In genomic region chr16:68397710-68398171, GRCh38 we compare ENCODE assay signal across 16 cellular contexts. TPM values are rescaled to one million over a fixed set of nuclear protein-coding genes. Genes with fewer than 3 reads are reported as not detected.
DNase-seq lines count a peak whose midpoint lies in the region; ATAC-seq and TF ChIP-seq lines count a peak whose summit lies in the region.
"Had no signal": no experiment of that assay in that cellular context is flagged by ENCODE, and none has a peak within 500 bp of the region (broad histone marks: within the 10 kb centered on the region; RNA-seq: fewer than 3 reads in every experiment).

No MANE protein-coding gene starts in this region.

- no peak overlapping the region for H4K5ac ChIP-seq in mesendoderm (ENCODE audit: low read length)

- H3K27ac ChIP-seq in mesendoderm (ENCODE audit: low read depth, low read length) (no peak overlapping the region), osteoblast (ENCODE audit: low read depth, low read length) (no peak overlapping the region), foreskin keratinocyte (no peak overlapping the region)
- H3K27ac ChIP-seq: BLaER1 treated with 17β-estradiol and CSF1 and Interleukin-3, amounts not matched to agents 10 nM and 100 nM; HL-60 had no signal

- H3K18ac ChIP-seq in mesendoderm (ENCODE audit: low read length): no peak overlapping the region

- H2BK15ac ChIP-seq in mesendoderm (replicated peaks; ENCODE audit: low read depth): no peak overlapping the region

- no peak for DNase-seq in activated naive CD8-positive, alpha-beta T cell treated with anti-CD3 and anti-CD28 coated beads, Interleukin-2, amount 10 ng/mL, durations not matched to agents 7 days and 5 days
- no peak for DNase-seq in activated naive CD8-positive, alpha-beta T cell treated with anti-CD3 and anti-CD28 coated beads for 36 hours
- DNase-seq in mesendoderm (peak; percentile 14), sciatic nerve (ENCODE audit: low spot score) (no peak), osteoblast (ENCODE audit: insufficient read length, low spot score, missing footprints) (no peak), NCI-H187 (lab: John Stamatoyannopoulos, UW) (no peak), foreskin keratinocyte (no peak)
- DNase-seq: ACHN; CD4-positive, CD25-positive, alpha-beta regulatory T cell; DMS53; GF-D8; GOT3; HFFc6 had no signal

- no CpG with 5 or more reads among the region's 6 CpGs for WGBS in mesendoderm (ENCODE audit: extremely low coverage, insufficient coverage, low lambda C conversion rate)

- no peaks in the 10 kb centered on the region for H3K9me3 ChIP-seq in osteoblast (ENCODE audit: low read depth, low read length)
- H3K9me3 ChIP-seq: BLaER1 treated with 17β-estradiol and CSF1 and Interleukin-3, amounts not matched to agents 10 nM and 100 nM; HAP-1 had no signal

- no peak overlapping the region for H3K4me3 Mint-ChIP-seq in activated naive CD8-positive, alpha-beta T cell treated with anti-CD3 and anti-CD28 coated beads, Interleukin-2, amount 10 ng/mL, durations not matched to agents 7 days and 5 days
- no peak overlapping the region for H3K4me3 Mint-ChIP-seq in activated naive CD8-positive, alpha-beta T cell treated with anti-CD3 and anti-CD28 coated beads for 36 hours
- H3K4me3 Mint-ChIP-seq: CD4-positive, CD25-positive, alpha-beta regulatory T cell; HFFc6 had no signal

- ATAC-seq in activated naive CD8-positive, alpha-beta T cell treated with anti-CD3 and anti-CD28 coated beads, Interleukin-2, amount 10 ng/mL, durations not matched to agents 7 days and 5 days (ENCODE audit: low read depth): no peak
- ATAC-seq in sciatic nerve: peak; percentile 44
- ATAC-seq in foreskin keratinocyte: no peak

- H3K27me3 ChIP-seq in mesendoderm (ENCODE audit: insufficient read depth, low read length, poor library complexity) (no peaks in the 10 kb centered on the region), osteoblast (ENCODE audit: insufficient read depth, low read length) (no peaks in the 10 kb centered on the region), foreskin keratinocyte (peaks cover 24% of the 10 kb centered on the region)
- H3K27me3 ChIP-seq: BLaER1 treated with 17β-estradiol and CSF1 and Interleukin-3, amounts not matched to agents 10 nM and 100 nM had no signal

- no peak overlapping the region for H3K4me3 ChIP-seq in mesendoderm (ENCODE audit: low read length)
- no peak overlapping the region for H3K4me3 ChIP-seq in osteoblast (ENCODE audit: insufficient read depth, low read length)
- H3K4me3 ChIP-seq: BLaER1 treated with 17β-estradiol and CSF1 and Interleukin-3, amounts not matched to agents 10 nM and 100 nM; HAP-1 had no signal

- peak overlapping the region; percentile 42 for H3K27ac Mint-ChIP-seq in activated naive CD8-positive, alpha-beta T cell treated with anti-CD3 and anti-CD28 coated beads, Interleukin-2, amount 10 ng/mL, durations not matched to agents 7 days and 5 days
- no peak overlapping the region for H3K27ac Mint-ChIP-seq in activated naive CD8-positive, alpha-beta T cell treated with anti-CD3 and anti-CD28 coated beads for 36 hours
- H3K27ac Mint-ChIP-seq: HFFc6 had no signal

- H3K27me3 Mint-ChIP-seq in activated naive CD8-positive, alpha-beta T cell treated with anti-CD3 and anti-CD28 coated beads, Interleukin-2, amount 10 ng/mL, durations not matched to agents 7 days and 5 days: peaks cover 25% of the 10 kb centered on the region
- peaks cover 3% of the 10 kb centered on the region for H3K27me3 Mint-ChIP-seq in activated naive CD8-positive, alpha-beta T cell treated with anti-CD3 and anti-CD28 coated beads for 36 hours

- H3K23ac ChIP-seq in mesendoderm (ENCODE audit: low read length): no peak overlapping the region

- H3K9me3 Mint-ChIP-seq in activated naive CD8-positive, alpha-beta T cell treated with anti-CD3 and anti-CD28 coated beads, Interleukin-2, amount 10 ng/mL, durations not matched to agents 7 days and 5 days: no peaks in the 10 kb centered on the region
- H3K9me3 Mint-ChIP-seq in activated naive CD8-positive, alpha-beta T cell treated with anti-CD3 and anti-CD28 coated beads for 36 hours: no peaks in the 10 kb centered on the region
- H3K9me3 Mint-ChIP-seq: CD4-positive, CD25-positive, alpha-beta regulatory T cell; HFFc6 had no signal

- H3K56ac ChIP-seq in mesendoderm (ENCODE audit: low read length): no peak overlapping the region

- H3K4me1 ChIP-seq in mesendoderm (ENCODE audit: control insufficient read depth, low read depth, low read length) (no peaks in the 10 kb centered on the region), osteoblast (ENCODE audit: insufficient read depth, low read length) (peaks cover 13% of the 10 kb centered on the region), foreskin keratinocyte (peaks cover 4% of the 10 kb centered on the region)
- H3K4me1 ChIP-seq: HAP-1 had no signal

- H3K4me2 ChIP-seq in mesendoderm (ENCODE audit: low read length): no peak overlapping the region
- H3K4me2 ChIP-seq in osteoblast (ENCODE audit: insufficient read depth, low read length): no peak overlapping the region
- H3K4me2 ChIP-seq: BLaER1 treated with 17β-estradiol and CSF1 and Interleukin-3, amounts not matched to agents 10 nM and 100 nM had no signal

- no peaks in the 10 kb centered on the region for H4K20me1 ChIP-seq in osteoblast (ENCODE audit: insufficient read depth, low read length)
- H4K20me1 ChIP-seq: BLaER1 treated with 17β-estradiol and CSF1 and Interleukin-3, amounts not matched to agents 10 nM and 100 nM had no signal

- H3K36me3 Mint-ChIP-seq in activated naive CD8-positive, alpha-beta T cell treated with anti-CD3 and anti-CD28 coated beads, Interleukin-2, amount 10 ng/mL, durations not matched to agents 7 days and 5 days: no peaks in the 10 kb centered on the region
- H3K36me3 Mint-ChIP-seq in activated naive CD8-positive, alpha-beta T cell treated with anti-CD3 and anti-CD28 coated beads for 36 hours: no peaks in the 10 kb centered on the region
- H3K36me3 Mint-ChIP-seq: CD4-positive, CD25-positive, alpha-beta regulatory T cell had no signal

- no peaks in the 10 kb centered on the region for H3K79me2 ChIP-seq in mesendoderm (ENCODE audit: control insufficient read depth, insufficient read depth, low read length)
- no peaks in the 10 kb centered on the region for H3K79me2 ChIP-seq in osteoblast (ENCODE audit: insufficient read depth, low read length)

- H3K4me1 Mint-ChIP-seq in activated naive CD8-positive, alpha-beta T cell treated with anti-CD3 and anti-CD28 coated beads, Interleukin-2, amount 10 ng/mL, durations not matched to agents 7 days and 5 days: peaks cover 20% of the 10 kb centered on the region
- peaks cover 6% of the 10 kb centered on the region for H3K4me1 Mint-ChIP-seq in activated naive CD8-positive, alpha-beta T cell treated with anti-CD3 and anti-CD28 coated beads for 36 hours

- no peak overlapping the region for H2BK5ac ChIP-seq in mesendoderm (ENCODE audit: low read length)

- H3K36me3 ChIP-seq in mesendoderm (ENCODE audit: control insufficient read depth, insufficient read depth, low read length): no peaks in the 10 kb centered on the region
- H3K36me3 ChIP-seq in osteoblast (ENCODE audit: insufficient read depth, low read length): no peaks in the 10 kb centered on the region
- H3K36me3 ChIP-seq: BLaER1 treated with 17β-estradiol and CSF1 and Interleukin-3, amounts not matched to agents 10 nM and 100 nM; HAP-1 had no signal

- TF ChIP-seq CTCF in osteoblast (IDR thresholded peaks at IDR 0.05; ENCODE audit: extremely low read depth, low read depth, low read length) (no peak), foreskin keratinocyte (conservative IDR thresholded peaks at IDR 0.05) (no peak)

- intact Hi-C loops in sciatic nerve (cut with DNase I): no loop called here

- H2AK5ac ChIP-seq in mesendoderm (ENCODE audit: low read length): no peak overlapping the region

- H3K4ac ChIP-seq in mesendoderm (ENCODE audit: low read depth, low read length): no peak overlapping the region

- no peak overlapping the region for H2AFZ ChIP-seq in osteoblast (ENCODE audit: low read length)

- H3K9ac ChIP-seq in mesendoderm (ENCODE audit: low read length): no peak overlapping the region
- H3K9ac ChIP-seq: BLaER1 treated with 17β-estradiol and CSF1 and Interleukin-3, amounts not matched to agents 10 nM and 100 nM had no signal

- no peaks in the 10 kb centered on the region for H3K79me1 ChIP-seq in mesendoderm (ENCODE audit: low read length)

- POLR2A ChIA-PET in activated naive CD8-positive, alpha-beta T cell treated with anti-CD3 and anti-CD28 coated beads, Interleukin-2, amount 10 ng/mL, durations not matched to agents 7 days and 5 days (lab: Charles Lee): no interaction called here

- H2BK120ac ChIP-seq in mesendoderm (ENCODE audit: low read depth, low read length): no peak overlapping the region

- H4K8ac ChIP-seq in mesendoderm (ENCODE audit: low read depth, low read length): no peak overlapping the region

RNA-seq across cellular contexts. Expression of gene SMPD3, which starts 50.6 kb away (rescaled TPM):
- total RNA-seq in activated naive CD8-positive, alpha-beta T cell treated with anti-CD3 and anti-CD28 coated beads, Interleukin-2, amount 10 ng/mL, durations not matched to agents 7 days and 5 days: 10 to 100 TPM; 16.0 to 16.9 TPM
- total RNA-seq in activated naive CD8-positive, alpha-beta T cell treated with anti-CD3 and anti-CD28 coated beads for 36 hours: under 1 TPM; 0.06 to 0.16 TPM
- polyA plus RNA-seq in mesendoderm (2013, experiment 1 of 2): 0.66 TPM
- polyA plus RNA-seq in mesendoderm (2013, experiment 2 of 2): 0.49 TPM
- total RNA-seq in sciatic nerve (1.2 TPM), osteoblast (0.72 TPM in 1 of 2 replicates, not detected in the other), foreskin keratinocyte (0.07 and 0.10 TPM in 2 replicates)
- polyA plus RNA-seq in foreskin keratinocyte: 0.01 and 0.03 TPM in 2 replicates
